1 cellular context compared by ENCODE assay signal in the genomic region with DNA sequence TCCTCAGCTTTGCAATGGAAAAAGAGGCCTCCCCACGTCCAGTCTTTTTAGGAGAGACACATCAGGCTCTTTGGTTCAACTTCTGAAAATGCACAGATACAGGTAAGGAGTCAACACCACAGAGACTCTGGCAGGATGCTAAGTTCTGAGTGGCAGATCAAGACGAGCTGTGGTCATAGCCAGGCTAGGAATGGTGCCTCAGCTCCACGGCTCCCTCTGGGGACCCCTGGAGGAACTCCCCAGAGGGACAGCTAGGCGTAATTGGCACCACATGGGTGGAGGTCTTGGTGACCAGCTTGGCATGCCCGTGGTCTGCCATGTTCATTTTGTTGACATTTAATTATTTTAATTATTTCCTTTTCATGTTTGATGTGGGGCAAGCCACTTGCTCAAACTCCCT.
TF ChIP-seq lines count a peak whose summit lies in the region.

No MANE protein-coding gene starts in this region.

TF ChIP-seq in WTC11, 78 proteins besides CTCF, POLR2A, EP300 and RAD21 (continued from another document):
- TF ChIP-seq, protein P1, sequence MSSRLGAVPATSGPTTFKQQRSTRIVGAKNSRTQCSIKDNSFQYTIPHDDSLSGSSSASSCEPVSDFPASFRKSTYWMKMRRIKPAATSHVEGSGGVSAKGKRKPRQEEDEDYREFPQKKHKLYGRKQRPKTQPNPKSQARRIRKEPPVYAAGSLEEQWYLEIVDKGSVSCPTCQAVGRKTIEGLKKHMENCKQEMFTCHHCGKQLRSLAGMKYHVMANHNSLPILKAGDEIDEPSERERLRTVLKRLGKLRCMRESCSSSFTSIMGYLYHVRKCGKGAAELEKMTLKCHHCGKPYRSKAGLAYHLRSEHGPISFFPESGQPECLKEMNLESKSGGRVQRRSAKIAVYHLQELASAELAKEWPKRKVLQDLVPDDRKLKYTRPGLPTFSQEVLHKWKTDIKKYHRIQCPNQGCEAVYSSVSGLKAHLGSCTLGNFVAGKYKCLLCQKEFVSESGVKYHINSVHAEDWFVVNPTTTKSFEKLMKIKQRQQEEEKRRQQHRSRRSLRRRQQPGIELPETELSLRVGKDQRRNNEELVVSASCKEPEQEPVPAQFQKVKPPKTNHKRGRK (CRISPR knock-in tag; IDR thresholded peaks at IDR 0.05; ENCODE audit: borderline replicate concordance): no peak
- no peak for TF ChIP-seq SMAD3 (CRISPR knock-in tag; IDR thresholded peaks at IDR 0.05; ENCODE audit: borderline replicate concordance)
- TF ChIP-seq ATF3 (CRISPR knock-in tag; conservative IDR thresholded peaks at IDR 0.05): no peak
- TF ChIP-seq NFYB (CRISPR knock-in tag; conservative IDR thresholded peaks at IDR 0.05; ENCODE audit: low read depth): no peak
